8 cellular contexts compared by ENCODE assay signal in the genomic region with DNA sequence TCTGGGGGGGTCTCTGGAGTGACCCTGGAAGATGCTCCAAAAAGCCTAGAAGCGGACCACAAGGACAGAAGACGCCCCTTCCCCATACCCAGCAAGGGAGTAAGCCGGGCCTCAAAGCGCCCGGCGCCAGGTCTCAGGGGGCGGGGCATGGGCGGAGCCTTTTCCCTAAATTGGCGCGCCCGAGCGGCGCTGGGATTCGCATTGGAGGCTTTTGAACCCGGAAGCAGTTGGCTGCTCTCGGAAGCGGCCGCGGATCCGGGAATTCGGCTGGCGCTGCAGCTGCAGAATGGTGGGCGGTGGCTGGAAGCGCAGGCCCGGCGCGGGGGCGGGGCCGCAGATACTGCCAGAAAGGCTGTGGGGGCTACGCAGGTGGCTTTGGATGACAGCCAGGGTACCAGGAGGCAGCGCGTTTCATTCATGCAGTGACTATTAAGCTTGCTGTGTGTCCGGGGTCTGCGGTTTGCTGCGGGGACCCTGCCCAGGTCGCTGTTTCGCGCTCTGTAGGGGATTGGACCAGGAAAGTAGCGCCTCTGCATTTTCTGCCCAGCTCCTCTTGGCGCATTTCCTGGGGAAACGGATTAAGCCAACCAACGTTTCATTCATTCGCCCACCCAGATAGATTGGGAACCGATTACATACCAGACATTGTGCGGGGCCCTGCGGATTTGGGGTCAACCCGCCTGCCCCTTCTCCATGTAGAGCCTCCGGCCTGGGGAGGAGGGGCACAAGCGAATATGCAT.
DNase-seq lines count a peak whose midpoint lies in the region; ATAC-seq, FAIRE-seq and TF ChIP-seq lines count a peak whose summit lies in the region.

No MANE protein-coding gene starts in this region.

- H3K27ac ChIP-seq in lung (ENCODE audit: low read depth in 1 of 2, low read length in 1 of 2) (no peak overlapping the region), SJCRH30 (no peak overlapping the region)

- no peak for TF ChIP-seq CTCF in lung (IDR thresholded peaks at IDR 0.05; ENCODE audit: control extremely low read depth, extremely low read depth)

- H3K4me1 ChIP-seq in lung (ENCODE audit: control insufficient read depth in 2 of 2, insufficient read depth in 2 of 2, low read length in 2 of 2) = peaks cover 0 to 3% of the 10 kb centered on the region in 2 donors
- H3K4me1 ChIP-seq in SJCRH30 = no peaks in the 10 kb centered on the region

- ATAC-seq in GM18508 (IDR thresholded peaks at IDR 0.05; ENCODE audit: insufficient read depth, unreplicated experiment) (peak; percentile 47), lung (ENCODE audit: insufficient read depth, low FRiP score) (peak; percentile 90), GM21619 (IDR thresholded peaks at IDR 0.05; ENCODE audit: unreplicated experiment) (no peak)
- peak; percentile 38 for ATAC-seq in activated CD8-positive, alpha-beta T cell treated with anti-CD3 and anti-CD28 coated beads, Interleukin-2, amount 10 ng/mL, durations not matched to agents 7 days and 5 days

- peaks cover 34% of the 10 kb centered on the region for H3K4me1 Mint-ChIP-seq in activated CD8-positive, alpha-beta T cell treated with anti-CD3 and anti-CD28 coated beads, Interleukin-2, amount 10 ng/mL, durations not matched to agents 7 days and 5 days (ENCODE audit: low read depth)

- H3K36me3 ChIP-seq in lung (ENCODE audit: control insufficient read depth in 2 of 2, insufficient read depth in 2 of 2, low read length in 2 of 2) = no peaks in the 10 kb centered on the region
- no peaks in the 10 kb centered on the region for H3K36me3 ChIP-seq in SJCRH30

- no peaks in the 10 kb centered on the region for H3K9me3 Mint-ChIP-seq in activated CD8-positive, alpha-beta T cell treated with anti-CD3 and anti-CD28 coated beads, Interleukin-2, amount 10 ng/mL, durations not matched to agents 7 days and 5 days (ENCODE audit: insufficient read depth)

- H3K27me3 ChIP-seq in lung (ENCODE audit: control insufficient read depth, insufficient read depth) = no peaks in the 10 kb centered on the region
- H3K27me3 ChIP-seq in SJCRH30 = no peaks in the 10 kb centered on the region

- POLR2A ChIA-PET in activated CD8-positive, alpha-beta T cell treated with anti-CD3 and anti-CD28 coated beads, Interleukin-2, amount 10 ng/mL, durations not matched to agents 7 days and 5 days (lab: Charles Lee) = no interaction called here

- peak; percentile 46 for FAIRE-seq in endometrium (lab: Jason Lieb, UNC)

- peak overlapping the region; percentile 24 for H3K4me3 ChIP-seq in lung
- H3K4me3 ChIP-seq in SJCRH30 = no peak overlapping the region

- H3K9me3 ChIP-seq in lung (ENCODE audit: control insufficient read depth in 2 of 2, insufficient read depth in 1 of 2, low read length in 1 of 2) (peaks cover 0 to 2% of the 10 kb centered on the region in 2 donors), SJCRH30 (replicated peaks) (no peaks in the 10 kb centered on the region)

- CTCF ChIA-PET in activated CD8-positive, alpha-beta T cell treated with anti-CD3 and anti-CD28 coated beads, Interleukin-2, amount 10 ng/mL, durations not matched to agents 7 days and 5 days (lab: Charles Lee) = no interaction called here

- H3K4me3 Mint-ChIP-seq in activated CD8-positive, alpha-beta T cell treated with anti-CD3 and anti-CD28 coated beads, Interleukin-2, amount 10 ng/mL, durations not matched to agents 7 days and 5 days = peak overlapping the region; percentile 65

- H3K27me3 Mint-ChIP-seq in activated CD8-positive, alpha-beta T cell treated with anti-CD3 and anti-CD28 coated beads, Interleukin-2, amount 10 ng/mL, durations not matched to agents 7 days and 5 days (ENCODE audit: low read depth) = no peaks in the 10 kb centered on the region

- WGBS in lung, 2 donors = 6 to 10% methylated on average over 48 to 49 of the region's 49 CpGs

- peak overlapping the region; percentile 62 for H3K27ac Mint-ChIP-seq in activated CD8-positive, alpha-beta T cell treated with anti-CD3 and anti-CD28 coated beads, Interleukin-2, amount 10 ng/mL, durations not matched to agents 7 days and 5 days

- peaks cover 3% of the 10 kb centered on the region for H3K36me3 Mint-ChIP-seq in activated CD8-positive, alpha-beta T cell treated with anti-CD3 and anti-CD28 coated beads, Interleukin-2, amount 10 ng/mL, durations not matched to agents 7 days and 5 days (ENCODE audit: low read depth)

- DNase-seq in NCI-H2227 treated with DMSO at 0.1 percent for 48 hours (lab: John Stamatoyannopoulos, UW) (peak; percentile 98), lung (ENCODE audit: low spot score) (peak; percentile 85), SJCRH30 (no peak)
- DNase-seq in activated CD8-positive, alpha-beta T cell treated with anti-CD3 and anti-CD28 coated beads, Interleukin-2, amount 10 ng/mL, durations not matched to agents 7 days and 5 days = peak; percentile 32
- DNase-seq in stimulated activated CD4-positive, alpha-beta T cell treated with anti-CD3 and anti-CD28 coated beads, Interleukin-4, amount 100 ng/mL, for 1 hour = peak; percentile 59

Comparison
In these comparisons a context has a peak if more than half of its experiments do, and no peak if none do; other contexts are left out.
1. DNase-seq: peak in NCI-H2227 treated with DMSO at 0.1 percent for 48 hours (single experiment), activated CD8-positive, alpha-beta T cell treated with anti-CD3 and anti-CD28 coated beads, Interleukin-2, amount 10 ng/mL, durations not matched to agents 7 days and 5 days (single experiment), lung (single experiment) and stimulated activated CD4-positive, alpha-beta T cell treated with anti-CD3 and anti-CD28 coated beads, Interleukin-4, amount 100 ng/mL, for 1 hour (single experiment); none in SJCRH30 (0 of 2).